In genomic region chr14:52797653-52798052, GRCh38 we compare ENCODE assay signal across 23 cellular contexts.
"Had no signal": no experiment of that assay in that cellular context is flagged by ENCODE, and none has a peak within 500 bp of the region (broad histone marks: within the 10 kb centered on the region; RNA-seq: fewer than 3 reads in every experiment).

No MANE protein-coding gene starts in this region.

- FAIRE-seq: colon, keratinocyte had no signal

- H3K9me3 Mint-ChIP-seq: activated T-helper 17 cell treated with anti-CD3 and anti-CD28 coated beads, Interleukin-2, amount 50 U/mL, for 72 hours had no signal

- H3K27ac ChIP-seq: brain microvascular endothelial cell, dorsolateral prefrontal cortex, epithelial cell of prostate, neural progenitor cell, ovary, upper lobe of right lung had no signal

- H3K27ac Mint-ChIP-seq: activated T-helper 17 cell treated with anti-CD3 and anti-CD28 coated beads, Interleukin-2, amount 50 U/mL, for 72 hours; endodermal cell; neural progenitor cell; stimulated activated memory B cell treated with anti-CD40 and anti-IgM and Interleukin-4, amounts not matched to agents 10 μg/mL and 1 μg/mL and 100 μg/mL, for 72 hours had no signal

- H3K4me3 ChIP-seq: dorsolateral prefrontal cortex, lung, neural progenitor cell, ovary, upper lobe of right lung had no signal

- H3K9me3 ChIP-seq: ovary, upper lobe of right lung had no signal

- H3K36me3 Mint-ChIP-seq: neural progenitor cell; stimulated activated memory B cell treated with anti-CD40 and anti-IgM and Interleukin-4, amounts not matched to agents 10 μg/mL and 1 μg/mL and 100 μg/mL, for 72 hours had no signal

- H3K4me1 Mint-ChIP-seq: endodermal cell had no signal

- H3K4me3 Mint-ChIP-seq: activated T-helper 17 cell treated with anti-CD3 and anti-CD28 coated beads, Interleukin-2, amount 50 U/mL, for 72 hours; endodermal cell; neural progenitor cell; stimulated activated memory B cell treated with anti-CD40 and anti-IgM and Interleukin-4, amounts not matched to agents 10 μg/mL and 1 μg/mL and 100 μg/mL, for 72 hours had no signal

- H3K4me2 ChIP-seq: neural progenitor cell had no signal

- H2AFZ ChIP-seq: neural progenitor cell had no signal

- H3K9ac ChIP-seq: neural progenitor cell had no signal

- DNase-seq: activated naive CD4-positive, alpha-beta T cell; activated T-cell treated with anti-CD3 and anti-CD28 coated beads, Interleukin-2, amount 50 U/mL, for 1 hour; anterior cingulate cortex; brain microvascular endothelial cell; central memory CD4-positive, alpha-beta T cell; dorsolateral prefrontal cortex; endodermal cell; foreskin melanocyte; glutamatergic neuron; hippocampal formation; midbrain; ovary; stimulated activated CD4-positive, alpha-beta T cell treated with anti-CD3 and anti-CD28 coated beads, Interleukin-4, amount 100 ng/mL, for 24 hours; T1000; upper lobe of right lung had no signal

- H3K4me1 ChIP-seq: neural progenitor cell, upper lobe of right lung had no signal

- H3K27me3 ChIP-seq: brain microvascular endothelial cell, dorsolateral prefrontal cortex, neural progenitor cell, ovary, upper lobe of right lung had no signal

- H3K27me3 Mint-ChIP-seq: activated T-helper 17 cell treated with anti-CD3 and anti-CD28 coated beads, Interleukin-2, amount 50 U/mL, for 72 hours; stimulated activated memory B cell treated with anti-CD40 and anti-IgM and Interleukin-4, amounts not matched to agents 10 μg/mL and 1 μg/mL and 100 μg/mL, for 72 hours had no signal

- ATAC-seq: activated T-helper 17 cell treated with anti-CD3 and anti-CD28 coated beads, Interleukin-2, amount 50 U/mL, for 72 hours; sciatic nerve; stimulated activated memory B cell treated with anti-CD40 and anti-IgM and Interleukin-4, amounts not matched to agents 10 μg/mL and 1 μg/mL and 100 μg/mL, for 72 hours; upper lobe of right lung had no signal

- H3K36me3 ChIP-seq: brain microvascular endothelial cell, neural progenitor cell, ovary, upper lobe of right lung had no signal
